12 cellular contexts compared by ENCODE assay signal in the genomic region with DNA sequence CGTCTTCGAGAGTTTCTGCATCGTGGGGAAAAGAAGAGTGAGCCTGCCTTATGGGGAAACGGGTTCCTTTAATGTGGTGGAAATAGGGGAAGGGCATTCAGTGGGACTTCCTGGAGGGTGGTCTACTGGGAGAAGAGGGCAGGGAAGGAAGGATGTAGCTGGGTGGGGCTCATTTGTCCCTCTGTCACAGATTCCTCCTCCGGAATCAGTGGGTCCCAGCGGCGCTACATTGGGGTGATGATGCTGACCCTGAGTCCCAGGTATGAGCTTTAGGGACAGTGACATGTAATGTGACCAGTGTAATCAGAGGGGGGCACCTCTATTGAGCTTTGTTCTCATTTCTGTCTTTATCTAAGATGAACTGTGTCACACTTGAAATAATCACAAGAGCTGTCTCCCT. TPM values are rescaled to one million over a fixed set of nuclear protein-coding genes. Genes with fewer than 3 reads are reported as not detected.
DNase-seq lines count a peak whose midpoint lies in the region; ATAC-seq, FAIRE-seq and TF ChIP-seq lines count a peak whose summit lies in the region.
"Had no signal": no experiment of that assay in that cellular context is flagged by ENCODE, and none has a peak within 500 bp of the region (broad histone marks: within the 10 kb centered on the region; RNA-seq: fewer than 3 reads in every experiment).

No MANE protein-coding gene starts in this region.

- no TSS peak for BruUV-seq in IMR-90 (replicated peaks; lab: Mats Ljungman, UMichigan)

- no peak overlapping the region for H3K14ac ChIP-seq in IMR-90 (replicated peaks; ENCODE audit: low read depth, low read length)

- peak overlapping the region; percentile 38; the same call in 1 of the 2 replicates for H4K5ac ChIP-seq in IMR-90 (ENCODE audit: low read depth, low read length)

- 81% methylated on average over 3 of the region's 7 CpGs; no CpG with 5 or more reads in 1 of the 2 experiments for WGBS in IMR-90 (ENCODE audit: extremely low coverage in 2 of 2, insufficient read length in 1 of 2), 2 experiments

- intact Hi-C loops in IMR-90 (cut with micrococcal nuclease): no loop called here

- H2AK5ac ChIP-seq in IMR-90 (ENCODE audit: low read depth, low read length): peak overlapping the region; percentile 61; the same call in 1 of the 2 replicates

- peak overlapping the region; percentile 94 for H3K27ac Mint-ChIP-seq in T-helper 2 cell treated with Interferon-gamma antibody and Interleukin-4, amounts not matched to agents 5 μg/mL and 100 μg/mL, for 36 hours
- peak overlapping the region; percentile 96 for H3K27ac Mint-ChIP-seq in activated naive CD8-positive, alpha-beta T cell treated with anti-CD3 and anti-CD28 coated beads, Interleukin-2, amount 10 ng/mL, durations not matched to agents 7 days and 5 days
- no peak overlapping the region for H3K27ac Mint-ChIP-seq in neural progenitor cell

- peaks cover 31% of the 10 kb centered on the region for H3K4me1 Mint-ChIP-seq in T-helper 2 cell treated with Interferon-gamma antibody and Interleukin-4, amounts not matched to agents 5 μg/mL and 100 μg/mL, for 36 hours (ENCODE audit: low read depth)
- H3K4me1 Mint-ChIP-seq in activated naive CD8-positive, alpha-beta T cell treated with anti-CD3 and anti-CD28 coated beads, Interleukin-2, amount 10 ng/mL, durations not matched to agents 7 days and 5 days: peaks cover 33% of the 10 kb centered on the region
- H3K4me1 Mint-ChIP-seq in neural progenitor cell: peaks cover 29% of the 10 kb centered on the region

- H3K9me3 Mint-ChIP-seq in T-helper 2 cell treated with Interferon-gamma antibody and Interleukin-4, amounts not matched to agents 5 μg/mL and 100 μg/mL, for 36 hours: no peaks in the 10 kb centered on the region
- no peaks in the 10 kb centered on the region for H3K9me3 Mint-ChIP-seq in activated naive CD8-positive, alpha-beta T cell treated with anti-CD3 and anti-CD28 coated beads, Interleukin-2, amount 10 ng/mL, durations not matched to agents 7 days and 5 days
- no peaks in the 10 kb centered on the region for H3K9me3 Mint-ChIP-seq in neural progenitor cell

- H3K4me3 ChIP-seq in IMR-90 (ENCODE audit: insufficient read depth, low read depth, low read length) (no peak overlapping the region), neural progenitor cell (no peak overlapping the region)

- ATAC-seq in IMR-90 (ENCODE audit: low read depth) (no peak), HG03469 (IDR thresholded peaks at IDR 0.05; ENCODE audit: unreplicated experiment) (no peak)
- no peak for ATAC-seq in activated naive CD8-positive, alpha-beta T cell treated with anti-CD3 and anti-CD28 coated beads, Interleukin-2, amount 10 ng/mL, durations not matched to agents 7 days and 5 days (ENCODE audit: low read depth)

- peaks cover 35% of the 10 kb centered on the region for H3K79me2 ChIP-seq in neural progenitor cell (ENCODE audit: low read depth)

- 0 out of 2 replicates have a peak overlapping the region, but pooled peaks have one; percentile 89 for H3K4ac ChIP-seq in IMR-90 (ENCODE audit: low read depth, low read length)

- no peak for DNase-seq in T-helper 2 cell treated with Interferon-gamma antibody and Interleukin-4, amounts not matched to agents 5 μg/mL and 100 μg/mL, for 36 hours (ENCODE audit: low spot score)
- DNase-seq in T-helper 2 cell: no peak
- no peak for DNase-seq in IMR-90
- no peak for DNase-seq in activated naive CD8-positive, alpha-beta T cell treated with anti-CD3 and anti-CD28 coated beads, Interleukin-2, amount 10 ng/mL, durations not matched to agents 7 days and 5 days
- no peak for DNase-seq in neural progenitor cell (ENCODE audit: low spot score)
- DNase-seq in HTR-8/SVneo (ENCODE audit: insufficient read length, low spot score): no peak
- DNase-seq in NCI-H2196 (lab: John Stamatoyannopoulos, UW; ENCODE audit: unreplicated experiment): no peak
- DNase-seq: dorsolateral prefrontal cortex, Right ventricle myocardium superior had no signal

- no peak overlapping the region for H2BK5ac ChIP-seq in IMR-90 (ENCODE audit: low read depth, low read length, poor library complexity, severe bottlenecking)

- peaks cover 37% of the 10 kb centered on the region for H3K36me3 ChIP-seq in IMR-90 (ENCODE audit: control insufficient read depth, insufficient read depth, low read length)
- no peaks in the 10 kb centered on the region for H3K36me3 ChIP-seq in neural progenitor cell

- H3K9ac ChIP-seq in IMR-90 (ENCODE audit: low read depth, low read length) (peak overlapping the region; percentile 90; the same call in 1 of the 2 replicates), neural progenitor cell (no peak overlapping the region)

- H3K4me1 ChIP-seq in IMR-90 (ENCODE audit: control insufficient read depth, insufficient read depth, low read length) (peaks cover 12% of the 10 kb centered on the region), neural progenitor cell (peaks cover 16% of the 10 kb centered on the region)

- peaks cover 46% of the 10 kb centered on the region for H3K36me3 Mint-ChIP-seq in T-helper 2 cell treated with Interferon-gamma antibody and Interleukin-4, amounts not matched to agents 5 μg/mL and 100 μg/mL, for 36 hours (ENCODE audit: low read depth)
- peaks cover 31% of the 10 kb centered on the region for H3K36me3 Mint-ChIP-seq in activated naive CD8-positive, alpha-beta T cell treated with anti-CD3 and anti-CD28 coated beads, Interleukin-2, amount 10 ng/mL, durations not matched to agents 7 days and 5 days
- peaks cover 26% of the 10 kb centered on the region for H3K36me3 Mint-ChIP-seq in neural progenitor cell

- H3K79me1 ChIP-seq in IMR-90 (ENCODE audit: low read depth in 1 of 2, low read length in 2 of 2): peaks cover 32 to 49% of the 10 kb centered on the region in 2 experiments

- TF ChIP-seq CTCF in IMR-90 (conservative IDR thresholded peaks at IDR 0.05; ENCODE audit: low read depth, low read length): no peak
- TF ChIP-seq CTCF in neural progenitor cell (IDR thresholded peaks at IDR 0.05): no peak

- H3K23ac ChIP-seq in IMR-90 (ENCODE audit: low read depth, low read length): no peak overlapping the region

- H4K91ac ChIP-seq in IMR-90 (ENCODE audit: insufficient read depth, low read depth, low read length): no peak overlapping the region; the same call in 1 of the 2 replicates

- H2BK15ac ChIP-seq in IMR-90 (ENCODE audit: low read depth, low read length): no peak overlapping the region

- TF ChIP-seq RAD21 in IMR-90 (IDR thresholded peaks at IDR 0.05; ENCODE audit: low read length): no peak

- peaks cover 12% of the 10 kb centered on the region for H3F3A ChIP-seq in neural progenitor cell (ENCODE audit: low read depth)

- no peaks in the 10 kb centered on the region for H3K27me3 ChIP-seq in IMR-90 (ENCODE audit: control insufficient read depth, insufficient read depth, low read length)
- no peaks in the 10 kb centered on the region for H3K27me3 ChIP-seq in neural progenitor cell
- H3K27me3 ChIP-seq: dorsolateral prefrontal cortex had no signal

- peak overlapping the region in 1 of 2 experiments; percentile 71; a peak in 1 of 4 replicates for H4K8ac ChIP-seq in IMR-90 (ENCODE audit: low read depth in 2 of 2, low read length in 2 of 2)

- peaks cover 13% of the 10 kb centered on the region for H4K20me1 ChIP-seq in IMR-90 (ENCODE audit: insufficient read depth, low read length)
- no peaks in the 10 kb centered on the region for H4K20me1 ChIP-seq in neural progenitor cell (ENCODE audit: low read depth)

- H3K9me3 ChIP-seq in IMR-90 (ENCODE audit: control insufficient read depth, insufficient read depth, low read length) (no peaks in the 10 kb centered on the region), neural progenitor cell (ENCODE audit: low read depth) (no peaks in the 10 kb centered on the region)

- TF ChIP-seq POLR2A in IMR-90 (IDR thresholded peaks at IDR 0.05; ENCODE audit: low read depth, low read length): no peak

- no peak overlapping the region for H2BK120ac ChIP-seq in IMR-90 (ENCODE audit: low read depth, low read length)

- CTCF ChIA-PET in IMR-90 (lab: Yijun Ruan, JAX): interaction anchor here (1.3 to 3.0 kb wide), 2 partner anchors 48 to 56 kb away, joined by 3 to 14 read pairs; no protein-coding TSS in a partner anchor

- peak overlapping the region; percentile 98 for H3K4me3 Mint-ChIP-seq in T-helper 2 cell treated with Interferon-gamma antibody and Interleukin-4, amounts not matched to agents 5 μg/mL and 100 μg/mL, for 36 hours
- peak overlapping the region; percentile 97 for H3K4me3 Mint-ChIP-seq in activated naive CD8-positive, alpha-beta T cell treated with anti-CD3 and anti-CD28 coated beads, Interleukin-2, amount 10 ng/mL, durations not matched to agents 7 days and 5 days
- H3K4me3 Mint-ChIP-seq in neural progenitor cell: peak overlapping the region; percentile 96

- POLR2A ChIA-PET in IMR-90 (lab: Charles Lee; ENCODE audit: unreplicated experiment): no interaction called here
- POLR2A ChIA-PET in activated naive CD8-positive, alpha-beta T cell treated with anti-CD3 and anti-CD28 coated beads, Interleukin-2, amount 10 ng/mL, durations not matched to agents 7 days and 5 days (lab: Charles Lee): interaction anchor here (0.6 to 5.2 kb wide), 8 partner anchors 22 to 110 kb away, joined by 3 to 54 read pairs (median 5); a partner anchor contains a TSS

- no peak overlapping the region for H3K27ac ChIP-seq in IMR-90 (ENCODE audit: insufficient read depth, low read length)
- no peak overlapping the region for H3K27ac ChIP-seq in neural progenitor cell

- H2BK20ac ChIP-seq in IMR-90 (ENCODE audit: low read depth, low read length): no peak overlapping the region

- H3K4me2 ChIP-seq in IMR-90 (ENCODE audit: low read depth, low read length) (no peak overlapping the region), neural progenitor cell (no peak overlapping the region)

- peak overlapping the region; percentile 100 for H2AK9ac ChIP-seq in IMR-90 (replicated peaks; ENCODE audit: low read depth, low read length, poor library complexity)

- H3K27me3 Mint-ChIP-seq in T-helper 2 cell treated with Interferon-gamma antibody and Interleukin-4, amounts not matched to agents 5 μg/mL and 100 μg/mL, for 36 hours (ENCODE audit: low read depth): no peaks in the 10 kb centered on the region
- no peaks in the 10 kb centered on the region for H3K27me3 Mint-ChIP-seq in activated naive CD8-positive, alpha-beta T cell treated with anti-CD3 and anti-CD28 coated beads, Interleukin-2, amount 10 ng/mL, durations not matched to agents 7 days and 5 days
- H3K27me3 Mint-ChIP-seq in neural progenitor cell (ENCODE audit: insufficient read depth, low read depth): peaks cover 7% of the 10 kb centered on the region

- no peak overlapping the region for H3K18ac ChIP-seq in IMR-90 (ENCODE audit: low read depth, low read length)

- no peak overlapping the region for H2AFZ ChIP-seq in IMR-90 (replicated peaks; ENCODE audit: low read length, poor library complexity)
- no peak overlapping the region for H2AFZ ChIP-seq in neural progenitor cell (replicated peaks)

- H3K9me1 ChIP-seq in IMR-90 (ENCODE audit: insufficient read depth, low read length): peaks cover 17% of the 10 kb centered on the region

- no peak overlapping the region for H3K56ac ChIP-seq in IMR-90 (ENCODE audit: extremely low read depth, insufficient read depth, low read length)

- in situ Hi-C loops in IMR-90 (cut with MboI; ENCODE audit: low sequenced_read_pairs): no loop called here

- dilution Hi-C loops in IMR-90 (cut with HindIII; ENCODE audit: low sequenced_read_pairs, unreplicated experiment): no loop called here

- FAIRE-seq in HTR-8/SVneo (lab: Jason Lieb, UNC): no peak

RNA-seq across cellular contexts. Expression of a gene that starts 1.9 kb away (rescaled TPM):
- total RNA-seq in IMR-90 (2012; rRNA removed): 28.1 and 34.2 TPM in 2 replicates
- polyA plus RNA-seq in IMR-90 (2012; rRNA removed): 23.6 and 25.9 TPM in 2 replicates
- 20.8 and 34.6 TPM in 2 replicates for polyA plus RNA-seq in IMR-90 (2012; cell fraction: cytosol; rRNA removed)
- 34.6 and 46.8 TPM in 2 replicates for polyA plus RNA-seq in IMR-90 (2012; cell fraction: nucleus; rRNA removed; ENCODE audit: low replicate concordance)
- total RNA-seq in activated naive CD8-positive, alpha-beta T cell treated with anti-CD3 and anti-CD28 coated beads, Interleukin-2, amount 10 ng/mL, durations not matched to agents 7 days and 5 days: 10 to 100 TPM; 46.6 to 47.4 TPM
- total RNA-seq in neural progenitor cell (ENCODE audit: low replicate concordance): 18.5 and 28.4 TPM in 2 replicates

RNA-seq across cellular contexts. Expression of a gene that starts 2.2 kb away (rescaled TPM):
- 45.8 and 47.5 TPM in 2 replicates for total RNA-seq in IMR-90 (2012; rRNA removed)
- polyA plus RNA-seq in IMR-90 (2012; rRNA removed): 100.0 and 104 TPM in 2 replicates
- 117 and 126 TPM in 2 replicates for polyA plus RNA-seq in IMR-90 (2012; cell fraction: cytosol; rRNA removed)
- 518 and 729 TPM in 2 replicates for polyA plus RNA-seq in IMR-90 (2012; cell fraction: nucleus; rRNA removed; ENCODE audit: low replicate concordance)
- 100 to 1,000 TPM; 126 to 127 TPM for total RNA-seq in activated naive CD8-positive, alpha-beta T cell treated with anti-CD3 and anti-CD28 coated beads, Interleukin-2, amount 10 ng/mL, durations not matched to agents 7 days and 5 days
- total RNA-seq in neural progenitor cell (ENCODE audit: low replicate concordance): 47.9 and 73.7 TPM in 2 replicates

RNA-seq across cellular contexts. Expression of a gene that starts 5.6 kb away (rescaled TPM):
- total RNA-seq in IMR-90 (2012; rRNA removed) (not detected in 2 replicates), neural progenitor cell (ENCODE audit: low replicate concordance) (0.11 and 0.71 TPM in 2 replicates)
- 0.07 and 0.14 TPM in 2 replicates for polyA plus RNA-seq in IMR-90 (2012; rRNA removed)
- 0.08 and 0.09 TPM in 2 replicates for polyA plus RNA-seq in IMR-90 (2012; cell fraction: cytosol; rRNA removed)
- polyA plus RNA-seq in IMR-90 (2012; cell fraction: nucleus; rRNA removed; ENCODE audit: low replicate concordance): 0.72 TPM in 2 replicates
- under 1 TPM; 0.20 to 0.39 TPM for total RNA-seq in activated naive CD8-positive, alpha-beta T cell treated with anti-CD3 and anti-CD28 coated beads, Interleukin-2, amount 10 ng/mL, durations not matched to agents 7 days and 5 days
- total RNA-seq: Right ventricle myocardium superior, skeletal muscle tissue had no signal

RNA-seq across cellular contexts. Expression of a gene that starts 17.4 kb away (rescaled TPM):
- not detected in 2 replicates for total RNA-seq in IMR-90 (2012; rRNA removed)
- polyA plus RNA-seq in IMR-90 (2012; rRNA removed): not detected in 2 replicates
- polyA plus RNA-seq in IMR-90 (2012; cell fraction: cytosol; rRNA removed): 0.01 TPM in 1 of 2 replicates, not detected in the other
- not detected in 2 replicates for polyA plus RNA-seq in IMR-90 (2012; cell fraction: nucleus; rRNA removed; ENCODE audit: low replicate concordance)
- under 1 TPM; 0.69 to 0.88 TPM for total RNA-seq in activated naive CD8-positive, alpha-beta T cell treated with anti-CD3 and anti-CD28 coated beads, Interleukin-2, amount 10 ng/mL, durations not matched to agents 7 days and 5 days
- total RNA-seq in neural progenitor cell (ENCODE audit: low replicate concordance): not detected in 2 replicates
- total RNA-seq: Right ventricle myocardium superior, skeletal muscle tissue, ureter had no signal

RNA-seq across cellular contexts. Expression of a gene that starts 22.1 kb away (rescaled TPM):
- total RNA-seq in IMR-90 (2012; rRNA removed): 14.2 and 17.9 TPM in 2 replicates
- 21.8 and 23.4 TPM in 2 replicates for polyA plus RNA-seq in IMR-90 (2012; rRNA removed)
- polyA plus RNA-seq in IMR-90 (2012; cell fraction: cytosol; rRNA removed): 11.7 and 22.0 TPM in 2 replicates
- 63.1 and 92.0 TPM in 2 replicates for polyA plus RNA-seq in IMR-90 (2012; cell fraction: nucleus; rRNA removed; ENCODE audit: low replicate concordance)
- total RNA-seq in activated naive CD8-positive, alpha-beta T cell treated with anti-CD3 and anti-CD28 coated beads, Interleukin-2, amount 10 ng/mL, durations not matched to agents 7 days and 5 days: under 1 TPM; 0.42 to 0.62 TPM
- total RNA-seq in neural progenitor cell (ENCODE audit: low replicate concordance): 24.2 and 39.1 TPM in 2 replicates
